In the genomic region with DNA sequence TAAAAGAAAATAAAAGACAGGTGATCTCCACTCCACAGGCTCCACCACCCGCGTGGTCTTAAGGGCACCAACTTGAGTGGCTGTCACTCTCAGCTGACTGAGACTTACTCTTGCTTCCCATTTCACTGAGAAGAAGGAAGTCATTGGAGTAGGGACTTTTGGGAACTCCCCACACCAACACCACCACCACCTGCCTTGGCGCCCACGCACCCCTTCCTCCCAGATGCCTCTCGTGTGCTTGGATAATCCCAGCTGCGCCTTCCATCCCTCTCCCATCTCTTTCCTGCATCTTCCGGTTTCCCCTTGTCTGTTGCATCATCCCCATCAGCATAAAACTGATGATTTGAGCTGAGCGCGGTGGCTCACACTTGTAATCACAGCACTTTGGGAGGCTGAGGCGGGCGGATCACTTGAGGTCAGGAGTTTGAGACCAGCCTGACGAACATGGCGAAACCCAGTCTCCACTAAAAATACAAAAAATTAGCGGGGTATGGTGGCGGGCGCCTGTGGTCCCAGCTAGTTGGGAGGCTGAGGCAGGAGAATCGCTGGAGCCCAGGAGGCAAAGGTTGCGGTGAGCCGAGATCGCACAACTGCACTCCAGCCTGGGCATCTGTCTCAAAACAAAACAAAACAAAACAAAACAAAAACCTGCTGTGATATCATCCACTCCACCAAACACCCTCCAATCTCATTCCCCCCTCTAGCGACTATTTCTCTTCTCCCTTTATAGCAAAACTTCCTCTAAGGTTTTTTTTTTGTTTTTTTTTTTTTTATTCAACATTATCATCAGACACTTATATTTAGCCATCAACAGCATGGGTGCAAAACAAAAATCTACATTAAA, we compare ENCODE assay signal across 9 cellular contexts. TPM values are rescaled to one million over a fixed set of nuclear protein-coding genes. Genes with fewer than 3 reads are reported as not detected.
A peak's percentile ranks its signal among the peaks of the same experiment; 100 is the strongest.
DNase-seq lines count a peak whose midpoint lies in the region; ATAC-seq and TF ChIP-seq lines count a peak whose summit lies in the region.
"Had no signal": no experiment of that assay in that cellular context is flagged by ENCODE, and none has a peak within 500 bp of the region (broad histone marks: within the 10 kb centered on the region; RNA-seq: fewer than 3 reads in every experiment).

No MANE protein-coding gene starts in this region.

- peaks cover 22% of the 10 kb centered on the region for H3K4me1 Mint-ChIP-seq in CD8-positive, alpha-beta T cell (ENCODE audit: low read depth)
- peaks cover 38 to 51% (median 50%) of the 10 kb centered on the region in 3 donors for H3K4me1 Mint-ChIP-seq in naive B cell

- no peak overlapping the region for H3K4me3 ChIP-seq in CD8-positive, alpha-beta T cell (ENCODE audit: low read depth, low read length)
- no peak overlapping the region for H3K4me3 ChIP-seq in HEK293 (ENCODE audit: low read depth, low read length)

- CTCF ChIA-PET in CD8-positive, alpha-beta T cell (lab: Charles Lee): interaction anchor here (1.3 to 2.2 kb wide), 3 partner anchors 15 to 121 kb away, joined by 3 to 9 read pairs (median 4); no protein-coding TSS in a partner anchor
- CTCF ChIA-PET in HEK293 (lab: Yijun Ruan, JAX): interaction anchor here (0.6 to 1.9 kb wide), 3 partner anchors 16 to 369 kb away, joined by 3 to 6 read pairs (median 4); no protein-coding TSS in a partner anchor

- H3K4me1 ChIP-seq in CD8-positive, alpha-beta T cell (ENCODE audit: insufficient read depth, low read length): peaks cover 23% of the 10 kb centered on the region
- peaks cover 9% of the 10 kb centered on the region for H3K4me1 ChIP-seq in HEK293 (ENCODE audit: control insufficient read depth, insufficient read depth, low read length)

- H3K36me3 ChIP-seq in CD8-positive, alpha-beta T cell (ENCODE audit: insufficient read depth, low read length): no peaks in the 10 kb centered on the region
- H3K36me3 ChIP-seq in HEK293 (ENCODE audit: control insufficient read depth in 2 of 2, insufficient read depth in 1 of 2, low read length in 2 of 2): no peaks in the 10 kb centered on the region

- no peak overlapping the region for H3K4me3 Mint-ChIP-seq in CD8-positive, alpha-beta T cell
- peak overlapping the region; percentile 44 to 92 (median 81) for H3K4me3 Mint-ChIP-seq in naive B cell
- H3K4me3 Mint-ChIP-seq: activated naive CD4-positive, alpha-beta T cell treated with anti-CD3 and anti-CD28 coated beads, Interleukin-2, amount 10 ng/mL, durations not matched to agents 7 days and 5 days had no signal

- peak overlapping the region; percentile 23 for H3K27ac Mint-ChIP-seq in CD8-positive, alpha-beta T cell
- H3K27ac Mint-ChIP-seq in naive B cell: peak overlapping the region; percentile 94 to 99 (median 98)

- H3K27me3 ChIP-seq in CD8-positive, alpha-beta T cell (ENCODE audit: insufficient read depth, low read length): no peaks in the 10 kb centered on the region

- H3K27ac ChIP-seq in CD8-positive, alpha-beta T cell (ENCODE audit: low read depth, low read length): no peak overlapping the region
- no peak overlapping the region for H3K27ac ChIP-seq in HEK293 (ENCODE audit: extremely low read depth, low read depth, low read length)

- H3K27me3 Mint-ChIP-seq in CD8-positive, alpha-beta T cell (ENCODE audit: low read depth): no peaks in the 10 kb centered on the region
- no peaks in the 10 kb centered on the region for H3K27me3 Mint-ChIP-seq in naive B cell

- H3K36me3 Mint-ChIP-seq in CD8-positive, alpha-beta T cell: no peaks in the 10 kb centered on the region
- no peaks in the 10 kb centered on the region for H3K36me3 Mint-ChIP-seq in naive B cell
- H3K36me3 Mint-ChIP-seq: activated naive CD4-positive, alpha-beta T cell treated with anti-CD3 and anti-CD28 coated beads, Interleukin-2, amount 10 ng/mL, durations not matched to agents 7 days and 5 days had no signal

- POLR2A ChIA-PET in CD8-positive, alpha-beta T cell (lab: Charles Lee): interaction anchor here (0.6 kb wide), 1 partner anchor 32 kb away, joined by 4 read pairs; no protein-coding TSS in a partner anchor
- POLR2A ChIA-PET in HEK293 (lab: Yijun Ruan, JAX): interaction anchor here (0.6 to 1.1 kb wide), 2 partner anchors 37 to 143 kb away, joined by 3 to 4 read pairs; a partner anchor contains a TSS

- TF ChIP-seq CTCF in CD8-positive, alpha-beta T cell (IDR thresholded peaks at IDR 0.05): no peak
- no peak for TF ChIP-seq CTCF in HEK293 (tag by site-specific recombination; IDR thresholded peaks at IDR 0.05)

- no peaks in the 10 kb centered on the region for H3K9me3 ChIP-seq in CD8-positive, alpha-beta T cell (ENCODE audit: low read length)
- H3K9me3 ChIP-seq in HEK293 (ENCODE audit: control insufficient read depth, insufficient read depth, low read depth, low read length): no peaks in the 10 kb centered on the region

- no peak for ATAC-seq in CD8-positive, alpha-beta T cell
- ATAC-seq in naive B cell (ENCODE audit: low read depth in 2 of 2): peak; percentile 35 to 36

- no peaks in the 10 kb centered on the region for H3K9me3 Mint-ChIP-seq in CD8-positive, alpha-beta T cell
- H3K9me3 Mint-ChIP-seq in naive B cell: peaks cover 0 to 5% (median 2%) of the 10 kb centered on the region in 7 donors
- H3K9me3 Mint-ChIP-seq: activated naive CD4-positive, alpha-beta T cell treated with anti-CD3 and anti-CD28 coated beads, Interleukin-2, amount 10 ng/mL, durations not matched to agents 7 days and 5 days had no signal

- DNase-seq in CD8-positive, alpha-beta T cell: no peak
- DNase-seq in UCSD-AML1 (lab: John Stamatoyannopoulos, UW; ENCODE audit: unreplicated experiment) (peak; percentile 26), naive B cell (peak; percentile 57), 8988T (no peak), NCI-H748 (lab: John Stamatoyannopoulos, UW; ENCODE audit: unreplicated experiment) (no peak), HuH-7.5 (ENCODE audit: low spot score) (no peak), NCI-H510A (lab: John Stamatoyannopoulos, UW) (no peak)
- DNase-seq: activated naive CD4-positive, alpha-beta T cell treated with anti-CD3 and anti-CD28 coated beads, Interleukin-2, amount 10 ng/mL, durations not matched to agents 7 days and 5 days had no signal

- intact Hi-C loops in CD8-positive, alpha-beta T cell (cut with DNase I, micrococcal nuclease): loop anchor here in 1 of 2 experiments (5.0 kb wide), 1 partner anchor 38 kb away; a partner anchor contains a TSS

TF ChIP-seq in HEK293, 187 proteins besides CTCF, POLR2A, EP300 and RAD21:
- TF ChIP-seq PRDM1 (tag by site-specific recombination; IDR thresholded peaks at IDR 0.05) (peak; percentile 23; the same call in 1 of the 2 replicates), ZNF311 (tag by site-specific recombination; IDR thresholded peaks at IDR 0.05; ENCODE audit: borderline replicate concordance) (no peak), ZNF223 (tag by site-specific recombination; IDR thresholded peaks at IDR 0.05) (no peak), SP7 (tag by site-specific recombination; IDR thresholded peaks at IDR 0.05) (no peak), ZBTB17 (tag by site-specific recombination; IDR thresholded peaks at IDR 0.05) (no peak), ZNF654 (tag by site-specific recombination; IDR thresholded peaks at IDR 0.05; ENCODE audit: low read depth) (peak; percentile 38), ZNF391 (tag by site-specific recombination; IDR thresholded peaks at IDR 0.05; ENCODE audit: borderline replicate concordance, low read depth) (no peak), KLF16 (tag by site-specific recombination; IDR thresholded peaks at IDR 0.05) (no peak)
- TF ChIP-seq, protein P1, sequence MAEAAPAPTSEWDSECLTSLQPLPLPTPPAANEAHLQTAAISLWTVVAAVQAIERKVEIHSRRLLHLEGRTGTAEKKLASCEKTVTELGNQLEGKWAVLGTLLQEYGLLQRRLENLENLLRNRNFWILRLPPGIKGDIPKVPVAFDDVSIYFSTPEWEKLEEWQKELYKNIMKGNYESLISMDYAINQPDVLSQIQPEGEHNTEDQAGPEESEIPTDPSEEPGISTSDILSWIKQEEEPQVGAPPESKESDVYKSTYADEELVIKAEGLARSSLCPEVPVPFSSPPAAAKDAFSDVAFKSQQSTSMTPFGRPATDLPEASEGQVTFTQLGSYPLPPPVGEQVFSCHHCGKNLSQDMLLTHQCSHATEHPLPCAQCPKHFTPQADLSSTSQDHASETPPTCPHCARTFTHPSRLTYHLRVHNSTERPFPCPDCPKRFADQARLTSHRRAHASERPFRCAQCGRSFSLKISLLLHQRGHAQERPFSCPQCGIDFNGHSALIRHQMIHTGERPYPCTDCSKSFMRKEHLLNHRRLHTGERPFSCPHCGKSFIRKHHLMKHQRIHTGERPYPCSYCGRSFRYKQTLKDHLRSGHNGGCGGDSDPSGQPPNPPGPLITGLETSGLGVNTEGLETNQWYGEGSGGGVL (tag by site-specific recombination; IDR thresholded peaks at IDR 0.05): no peak
- TF ChIP-seq, protein P2, sequence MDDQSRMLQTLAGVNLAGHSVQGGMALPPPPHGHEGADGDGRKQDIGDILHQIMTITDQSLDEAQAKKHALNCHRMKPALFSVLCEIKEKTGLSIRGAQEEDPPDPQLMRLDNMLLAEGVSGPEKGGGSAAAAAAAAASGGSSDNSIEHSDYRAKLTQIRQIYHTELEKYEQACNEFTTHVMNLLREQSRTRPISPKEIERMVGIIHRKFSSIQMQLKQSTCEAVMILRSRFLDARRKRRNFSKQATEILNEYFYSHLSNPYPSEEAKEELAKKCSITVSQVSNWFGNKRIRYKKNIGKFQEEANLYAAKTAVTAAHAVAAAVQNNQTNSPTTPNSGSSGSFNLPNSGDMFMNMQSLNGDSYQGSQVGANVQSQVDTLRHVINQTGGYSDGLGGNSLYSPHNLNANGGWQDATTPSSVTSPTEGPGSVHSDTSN (CRISPR knock-in tag; IDR thresholded peaks at IDR 0.05): no peak

RNA-seq across cellular contexts. Expression of a gene that starts 25.5 kb away (rescaled TPM):
- total RNA-seq in CD8-positive, alpha-beta T cell: 10 to 100 TPM; 21.3 to 26.1 TPM
- 10 to 100 TPM; 54.8 to 67.6 (median 56.7) TPM for polyA plus RNA-seq in naive B cell (ENCODE audit: low read depth in 6 of 6)

RNA-seq across cellular contexts. Expression of a gene that starts 35.7 kb away (rescaled TPM):
- 10 to 100 TPM; 12.8 to 13.4 TPM for total RNA-seq in CD8-positive, alpha-beta T cell
- 1 to 10 TPM in 5 of 6 donors, not detected in 1; 1.6 to 5.9 (median 2.0) TPM for polyA plus RNA-seq in naive B cell (ENCODE audit: low read depth in 6 of 6)

RNA-seq across cellular contexts. Expression of a gene that starts 36.7 kb away (rescaled TPM):
- total RNA-seq in CD8-positive, alpha-beta T cell: 10 to 100 TPM; 16.6 to 17.4 TPM
- polyA plus RNA-seq in naive B cell (ENCODE audit: low read depth in 6 of 6): 10 to 100 TPM in 2 of 6 donors, 1 to 10 TPM in 4; 4.9 to 12.1 (median 7.9) TPM

Comparison
In these comparisons a context has a peak if more than half of its experiments do, and no peak if none do; other contexts are left out.
1. DNase-seq: peak in UCSD-AML1 (single experiment) and naive B cell (single experiment); none in CD8-positive, alpha-beta T cell (0 of 7), 8988T (single experiment), NCI-H748 (single experiment), HuH-7.5 (single experiment) and NCI-H510A (single experiment).